ENCODE assay signal across 14 cellular contexts in the genomic region with DNA sequence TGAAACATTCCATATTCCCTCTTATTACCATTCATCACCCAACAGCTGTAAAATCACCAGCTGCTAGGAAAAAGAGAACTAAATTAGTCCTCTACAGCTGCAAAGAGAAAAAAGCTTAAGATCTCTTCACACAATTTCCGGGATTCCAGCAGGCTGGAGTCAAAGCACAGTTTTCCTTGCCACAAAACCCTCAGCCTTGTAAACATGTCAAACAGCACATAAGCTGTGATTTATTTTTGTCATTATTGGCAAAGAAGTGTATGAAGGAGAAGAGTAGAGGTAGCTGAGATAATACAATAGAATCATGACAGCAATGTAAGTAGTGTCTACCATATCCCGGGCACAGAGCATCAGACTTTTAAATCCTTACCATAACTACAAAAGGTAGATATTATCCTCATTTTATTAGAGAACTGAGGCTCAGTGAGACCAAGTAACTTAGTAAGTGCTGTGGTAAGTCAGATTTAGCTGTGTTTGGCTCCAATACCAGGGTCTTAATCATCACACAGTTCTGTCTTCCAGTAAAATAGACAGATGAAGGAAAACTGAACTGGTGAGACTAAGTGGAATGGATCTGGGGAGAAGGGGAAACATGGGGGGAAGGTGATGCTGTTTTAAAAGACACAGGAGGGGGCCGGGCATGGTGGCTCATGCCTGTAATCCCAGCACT. TPM values are rescaled to one million over a fixed set of nuclear protein-coding genes. Genes with fewer than 3 reads are reported as not detected.
DNase-seq lines count a peak whose midpoint lies in the region; ATAC-seq and TF ChIP-seq lines count a peak whose summit lies in the region.
"Had no signal": no experiment of that assay in that cellular context is flagged by ENCODE, and none has a peak within 500 bp of the region (broad histone marks: within the 10 kb centered on the region; RNA-seq: fewer than 3 reads in every experiment).

No MANE protein-coding gene starts in this region.

- no peaks in the 10 kb centered on the region for H3K9me3 ChIP-seq in mucosa of descending colon
- no peaks in the 10 kb centered on the region for H3K9me3 ChIP-seq in vagina
- no peaks in the 10 kb centered on the region for H3K9me3 ChIP-seq in naive thymus-derived CD4-positive, alpha-beta T cell (ENCODE audit: control insufficient read depth in 2 of 3, low read length in 3 of 3)

- peaks cover 0 to 5% (median 0%) of the 10 kb centered on the region in 11 donors for H3K9me3 Mint-ChIP-seq in naive thymus-derived CD4-positive, alpha-beta T cell
- H3K9me3 Mint-ChIP-seq: activated naive CD4-positive, alpha-beta T cell treated with anti-CD3 and anti-CD28 coated beads, Interleukin-2, amount 50 U/mL, for 72 hours had no signal

- intact Hi-C loops in Right ventricle myocardium superior (cut with DNase I) = no loop called here
- intact Hi-C loops in cardiac septum (cut with DNase I) = no loop called here
- intact Hi-C loops in mucosa of descending colon (cut with DNase I, micrococcal nuclease) = no loop called here
- intact Hi-C loops in vagina (cut with DNase I) = no loop called here
- intact Hi-C loops in naive thymus-derived CD4-positive, alpha-beta T cell (cut with micrococcal nuclease) = no loop called here

- TF ChIP-seq POLR2A in vagina (IDR thresholded peaks at IDR 0.05) = no peak

- peak; percentile 30 for ATAC-seq in Right ventricle myocardium superior (ENCODE audit: poor library complexity)
- peak; percentile 34 for ATAC-seq in mucosa of descending colon
- no peak for ATAC-seq in HG03097 (IDR thresholded peaks at IDR 0.05; ENCODE audit: low FRiP score, unreplicated experiment)
- ATAC-seq in naive thymus-derived CD4-positive, alpha-beta T cell = no peak
- ATAC-seq: activated naive CD4-positive, alpha-beta T cell treated with anti-CD3 and anti-CD28 coated beads, Interleukin-2, amount 50 U/mL, for 72 hours; GM12878 had no signal

- H3K4me1 ChIP-seq in mucosa of descending colon (ENCODE audit: low read depth) = peaks cover 16% of the 10 kb centered on the region
- H3K4me1 ChIP-seq in vagina = peaks cover 15% of the 10 kb centered on the region
- no peaks in the 10 kb centered on the region for H3K4me1 ChIP-seq in naive thymus-derived CD4-positive, alpha-beta T cell (ENCODE audit: control insufficient read depth in 2 of 2, insufficient read depth in 2 of 2, low read length in 2 of 2)

- H3K27me3 Mint-ChIP-seq in naive thymus-derived CD4-positive, alpha-beta T cell = peaks cover 4 to 14% (median 10%) of the 10 kb centered on the region in 5 donors
- H3K27me3 Mint-ChIP-seq: progenitor cell of endocrine pancreas had no signal

- no peak for DNase-seq in Right ventricle myocardium superior
- no peak for DNase-seq in cardiac septum (ENCODE audit: low spot score)
- peak; percentile 46 for DNase-seq in cerebellar cortex (ENCODE audit: low spot score)
- peak in 1 of 3 donors; percentile 31 for DNase-seq in mucosa of descending colon
- no peak for DNase-seq in vagina (ENCODE audit: extremely low spot score in 2 of 2)
- no peak for DNase-seq in naive thymus-derived CD4-positive, alpha-beta T cell
- DNase-seq in activated CD8-positive, alpha-beta memory T cell treated with anti-CD3 and anti-CD28 coated beads, Interleukin-2, amount 50 U/mL, for 4 hours = no peak
- DNase-seq: GOT3, head of caudate nucleus, NCI-H524 had no signal

- POLR2A ChIA-PET in naive thymus-derived CD4-positive, alpha-beta T cell (lab: Charles Lee) = no interaction called here

- no peaks in the 10 kb centered on the region for H3K27me3 ChIP-seq in vagina
- H3K27me3 ChIP-seq in naive thymus-derived CD4-positive, alpha-beta T cell (ENCODE audit: control insufficient read depth in 2 of 2, insufficient read depth in 2 of 2, low read length in 2 of 2) = no peaks in the 10 kb centered on the region

- H3K4me3 ChIP-seq in mucosa of descending colon (no peak overlapping the region), vagina (no peak overlapping the region)
- no peak overlapping the region for H3K4me3 ChIP-seq in naive thymus-derived CD4-positive, alpha-beta T cell (ENCODE audit: low read length)
- H3K4me3 ChIP-seq: GM12878 had no signal

- TF ChIP-seq CTCF in mucosa of descending colon (IDR thresholded peaks at IDR 0.05) = no peak
- TF ChIP-seq CTCF in vagina (IDR thresholded peaks at IDR 0.05) = no peak

- H3K36me3 ChIP-seq in mucosa of descending colon (ENCODE audit: low read depth) (no peaks in the 10 kb centered on the region), vagina (no peaks in the 10 kb centered on the region)
- no peaks in the 10 kb centered on the region for H3K36me3 ChIP-seq in naive thymus-derived CD4-positive, alpha-beta T cell (ENCODE audit: control insufficient read depth in 2 of 3, insufficient read depth in 3 of 3, low read length in 3 of 3)

- H3K27ac Mint-ChIP-seq in naive thymus-derived CD4-positive, alpha-beta T cell = no peak overlapping the region
- H3K27ac Mint-ChIP-seq: activated naive CD4-positive, alpha-beta T cell treated with anti-CD3 and anti-CD28 coated beads, Interleukin-2, amount 50 U/mL, for 72 hours; progenitor cell of endocrine pancreas had no signal

- peak overlapping the region; percentile 61 for H3K27ac ChIP-seq in vagina
- no peak overlapping the region for H3K27ac ChIP-seq in naive thymus-derived CD4-positive, alpha-beta T cell (ENCODE audit: low read depth, low read length)

- H3K4me3 Mint-ChIP-seq in naive thymus-derived CD4-positive, alpha-beta T cell = no peak overlapping the region

- no peaks in the 10 kb centered on the region for H3K4me1 Mint-ChIP-seq in naive thymus-derived CD4-positive, alpha-beta T cell

- CTCF ChIA-PET in naive thymus-derived CD4-positive, alpha-beta T cell (lab: Charles Lee) = no interaction called here

- no peaks in the 10 kb centered on the region for H3K36me3 Mint-ChIP-seq in naive thymus-derived CD4-positive, alpha-beta T cell
- H3K36me3 Mint-ChIP-seq: activated naive CD4-positive, alpha-beta T cell treated with anti-CD3 and anti-CD28 coated beads, Interleukin-2, amount 50 U/mL, for 72 hours had no signal

RNA-seq across cellular contexts. Expression of gene NTN4, which starts 57.3 kb away (rescaled TPM):
- total RNA-seq in Right ventricle myocardium superior (81.5 TPM), cardiac septum (77.8 TPM), mucosa of descending colon (10 to 100 TPM; 15.9 to 34.7 (median 19.8) TPM), vagina (21.9 TPM)
- under 1 TPM in 2 of 5 experiments, not detected in 3; 0.08 to 0.86 TPM for total RNA-seq in naive thymus-derived CD4-positive, alpha-beta T cell
- not detected for polyA plus RNA-seq in naive thymus-derived CD4-positive, alpha-beta T cell
- total RNA-seq: activated naive CD4-positive, alpha-beta T cell treated with anti-CD3 and anti-CD28 coated beads, Interleukin-2, amount 50 U/mL, for 72 hours had no signal
- polyA plus RNA-seq: GM12878 had no signal

Comparison
In these comparisons a context has a peak if more than half of its experiments do, and no peak if none do; other contexts are left out.
1. ATAC-seq: peak in Right ventricle myocardium superior (single experiment) and mucosa of descending colon (single experiment); none in HG03097 (single experiment) and naive thymus-derived CD4-positive, alpha-beta T cell (single experiment).
2. RNA of gene NTN4, which starts 57.3 kb away (total RNA-seq): 81.5 TPM in Right ventricle myocardium superior (single experiment), 77.8 TPM in cardiac septum (single experiment), 21.9 TPM in vagina (single experiment) and 15.9 to 34.7 TPM in mucosa of descending colon; 0.08 to 0.86 TPM in naive thymus-derived CD4-positive, alpha-beta T cell; every median in the first group is over 4 times any median in the second.